Comparison of ENCODE assay signal across 8 cellular contexts in genomic region chr1:116737020-116737854, GRCh38. TPM values are rescaled to one million over a fixed set of nuclear protein-coding genes. Genes with fewer than 3 reads are reported as not detected.
DNase-seq lines count a peak whose midpoint lies in the region; ATAC-seq and TF ChIP-seq lines count a peak whose summit lies in the region.

No MANE protein-coding gene starts in this region.

- DNase-seq in NCI-H2171 treated with DMSO at 0.1 percent for 48 hours (lab: John Stamatoyannopoulos, UW), result peak; percentile 58
- DNase-seq in activated CD4-positive, CD25-positive, alpha-beta regulatory T cell (lab: John Stamatoyannopoulos, UW), result peak; percentile 37 to 59 (median 46)
- peak; percentile 81 for DNase-seq in central memory CD4-positive, alpha-beta T cell
- DNase-seq in left lung, result no peak
- DNase-seq in stimulated activated CD4-positive, alpha-beta T cell treated with anti-CD3 and anti-CD28 coated beads, TNF-alpha, amount 100 ng/mL, for 24 hours (ENCODE audit: low read depth in 3 of 3), result peak in 2 of 3 experiments; percentile 66 to 70

- no peaks in the 10 kb centered on the region for H3K27me3 ChIP-seq in left lung

- H3K4me1 ChIP-seq in left lung, result no peaks in the 10 kb centered on the region

- intact Hi-C loops in left lung (cut with DNase I), result loop anchor here in 1 of 2 donors (5.0 kb wide), 1 partner anchor 320 kb away; no protein-coding TSS in a partner anchor

- TF ChIP-seq CTCF in GM12873 (IDR thresholded peaks at IDR 0.05; ENCODE audit: insufficient read depth, low read depth, low read length, missing control alignments) (peak; percentile 89), left lung (IDR thresholded peaks at IDR 0.05) (peak; percentile 60 to 65)

- no peaks in the 10 kb centered on the region for H3K36me3 ChIP-seq in left lung

- peak; percentile 55 for ATAC-seq in HG02759 (IDR thresholded peaks at IDR 0.05; ENCODE audit: unreplicated experiment)
- ATAC-seq in left lung, result peak; percentile 86
- no peak for ATAC-seq in GM21360 (IDR thresholded peaks at IDR 0.05; ENCODE audit: unreplicated experiment)

- H3K27ac ChIP-seq in left lung, result no peak overlapping the region

- H3K9me3 ChIP-seq in left lung, result peaks cover 0 to 3% of the 10 kb centered on the region in 2 donors

- no peak overlapping the region for H3K4me3 ChIP-seq in left lung

RNA-seq across cellular contexts. Expression of gene CD2, which starts 17.0 kb away (rescaled TPM):
- total RNA-seq in left lung, result 10 to 100 TPM in 1 of 2 donors, 1 to 10 TPM in 1; 4.6 to 12.4 TPM

Comparison
In these comparisons a context has a peak if more than half of its experiments do, and no peak if none do; other contexts are left out.
1. DNase-seq: peak in NCI-H2171 treated with DMSO at 0.1 percent for 48 hours (single experiment), activated CD4-positive, CD25-positive, alpha-beta regulatory T cell (4 of 4), central memory CD4-positive, alpha-beta T cell (single experiment) and stimulated activated CD4-positive, alpha-beta T cell treated with anti-CD3 and anti-CD28 coated beads, TNF-alpha, amount 100 ng/mL, for 24 hours (2 of 3); none in left lung (0 of 2).